Comparison of ENCODE assay signal across 6 cellular contexts in genomic region chr7:126227055-126227454, GRCh38.
"Had no signal": no experiment of that assay in that cellular context is flagged by ENCODE, and none has a peak within 500 bp of the region (broad histone marks: within the 10 kb centered on the region; RNA-seq: fewer than 3 reads in every experiment).

No MANE protein-coding gene starts in this region.

- DNase-seq: IMR-90, KBM-7, KG1 had no signal

- ATAC-seq: HepG2, K562 had no signal

- H3K27ac ChIP-seq: HL-60 had no signal

- H3K4me3 ChIP-seq: K562 had no signal
